In genomic region chr7:128919881-128920789, GRCh38 we compare ENCODE assay signal across 14 cellular contexts. TPM values are rescaled to one million over a fixed set of nuclear protein-coding genes. Genes with fewer than 3 reads are reported as not detected.
DNase-seq lines count a peak whose midpoint lies in the region; ATAC-seq, FAIRE-seq and TF ChIP-seq lines count a peak whose summit lies in the region.
"Had no signal": no experiment of that assay in that cellular context is flagged by ENCODE, and none has a peak within 500 bp of the region (broad histone marks: within the 10 kb centered on the region; RNA-seq: fewer than 3 reads in every experiment).

No MANE protein-coding gene starts in this region.

- no peak overlapping the region for H3K27ac ChIP-seq in BLaER1 treated with 17β-estradiol and CSF1 and Interleukin-3, amounts not matched to agents 10 nM and 100 nM
- H3K27ac ChIP-seq in body of pancreas = no peak overlapping the region
- H3K27ac ChIP-seq in esophagus squamous epithelium = no peak overlapping the region
- H3K27ac ChIP-seq: epithelial cell of prostate, heart left ventricle, left lung had no signal

- H3K4me1 Mint-ChIP-seq in natural killer cell treated with Interleukin-12 subunit alpha and Interleukin-12 subunit beta and Interleukin-15 and Interleukin-18, amount 100 ng/mL, for 72 hours (ENCODE audit: low read depth in 2 of 2) = peaks cover 5% of the 10 kb centered on the region in 2 donors

- H3K9me3 ChIP-seq in BLaER1 treated with 17β-estradiol and CSF1 and Interleukin-3, amounts not matched to agents 10 nM and 100 nM (replicated peaks in 1 of 11) = no peaks in the 10 kb centered on the region
- no peaks in the 10 kb centered on the region for H3K9me3 ChIP-seq in body of pancreas
- H3K9me3 ChIP-seq in esophagus squamous epithelium = no peaks in the 10 kb centered on the region
- H3K9me3 ChIP-seq: heart left ventricle, left lung had no signal

- intact Hi-C loops in body of pancreas (cut with DNase I) (no loop called here), esophagus squamous epithelium (cut with DNase I) (no loop called here)

- H3K27me3 Mint-ChIP-seq in natural killer cell treated with Interleukin-12 subunit alpha and Interleukin-12 subunit beta and Interleukin-15 and Interleukin-18, amount 100 ng/mL, for 72 hours = peaks cover 35 to 38% of the 10 kb centered on the region in 2 donors

- H3K4me3 ChIP-seq in BLaER1 treated with 17β-estradiol and CSF1 and Interleukin-3, amounts not matched to agents 10 nM and 100 nM = no peak overlapping the region
- no peak overlapping the region for H3K4me3 ChIP-seq in body of pancreas
- H3K4me3 ChIP-seq in esophagus squamous epithelium = no peak overlapping the region
- H3K4me3 ChIP-seq: heart left ventricle, left lung had no signal

- H3K36me3 ChIP-seq in BLaER1 treated with 17β-estradiol and CSF1 and Interleukin-3, amounts not matched to agents 10 nM and 100 nM = no peaks in the 10 kb centered on the region
- H3K36me3 ChIP-seq in body of pancreas (replicated peaks in 1 of 2; ENCODE audit: insufficient read depth in 1 of 2, low read depth in 2 of 2) (no peaks in the 10 kb centered on the region), esophagus squamous epithelium (no peaks in the 10 kb centered on the region)
- H3K36me3 ChIP-seq: heart left ventricle, left lung had no signal

- peak; percentile 26 for FAIRE-seq in GM12891 (lab: Jason Lieb, UNC)

- H3K4me1 ChIP-seq in BLaER1 treated with 17β-estradiol and CSF1 and Interleukin-3, amounts not matched to agents 10 nM and 100 nM = peaks cover 4 to 35% (median 29%) of the 10 kb centered on the region in 10 experiments; a peak in 17 of 20 replicates
- peaks cover 6% of the 10 kb centered on the region for H3K4me1 ChIP-seq in body of pancreas
- H3K4me1 ChIP-seq in esophagus squamous epithelium = peaks cover 7 to 16% (median 10%) of the 10 kb centered on the region in 3 donors

- TF ChIP-seq POLR2A in GM12891 (IDR thresholded peaks at IDR 0.05; ENCODE audit: low read depth, low read length) (no peak), body of pancreas (IDR thresholded peaks at IDR 0.05) (no peak), esophagus squamous epithelium (IDR thresholded peaks at IDR 0.05) (no peak)

- no peak for DNase-seq in GM12891 (ENCODE audit: insufficient read length, low spot score)
- no peak for DNase-seq in body of pancreas
- DNase-seq in natural killer cell treated with Interleukin-12 subunit alpha and Interleukin-12 subunit beta and Interleukin-15 and Interleukin-18, amount 100 ng/mL, for 72 hours (ENCODE audit: low spot score) = peak; percentile 56
- no peak for DNase-seq in ureter (ENCODE audit: low spot score)
- no peak for DNase-seq in esophagus squamous epithelium (lab: John Stamatoyannopoulos, UW)
- DNase-seq: activated naive CD4-positive, alpha-beta T cell treated with anti-CD3 and anti-CD28 coated beads, Interleukin-2, amount 50 U/mL, for 16 hours; central memory CD4-positive, alpha-beta T cell; left lung; NCI-H510A treated with DMSO at 0.1 percent for 48 hours had no signal

- WGBS in body of pancreas, 2 donors = 57 to 64% methylated on average over 14 of the region's 14 CpGs
- WGBS in esophagus squamous epithelium, 2 donors = 64 to 65% methylated on average over 14 of the region's 14 CpGs

- peak overlapping the region in 7 of 11 experiments; percentile 4 to 38 (median 21); a peak in 9 of 22 replicates for H3K4me2 ChIP-seq in BLaER1 treated with 17β-estradiol and CSF1 and Interleukin-3, amounts not matched to agents 10 nM and 100 nM

- TF ChIP-seq CTCF in body of pancreas (IDR thresholded peaks at IDR 0.05) = no peak
- TF ChIP-seq CTCF in esophagus squamous epithelium (IDR thresholded peaks at IDR 0.05) = no peak

- H3K27me3 ChIP-seq in BLaER1 treated with 17β-estradiol and CSF1 and Interleukin-3, amounts not matched to agents 10 nM and 100 nM = peaks cover 21 to 52% (median 30%) of the 10 kb centered on the region in 11 experiments
- H3K27me3 ChIP-seq in body of pancreas (no peaks in the 10 kb centered on the region), esophagus squamous epithelium (peaks cover 0 to 78% (median 2%) of the 10 kb centered on the region in 4 donors)

- no peak overlapping the region for H3K9ac ChIP-seq in BLaER1 treated with 17β-estradiol and CSF1 and Interleukin-3, amounts not matched to agents 10 nM and 100 nM

- H3K9me3 Mint-ChIP-seq in natural killer cell treated with Interleukin-12 subunit alpha and Interleukin-12 subunit beta and Interleukin-15 and Interleukin-18, amount 100 ng/mL, for 72 hours = no peaks in the 10 kb centered on the region
- H3K9me3 Mint-ChIP-seq: naive thymus-derived CD8-positive, alpha-beta T cell had no signal

- no peak overlapping the region for H3K4me3 Mint-ChIP-seq in natural killer cell treated with Interleukin-12 subunit alpha and Interleukin-12 subunit beta and Interleukin-15 and Interleukin-18, amount 100 ng/mL, for 72 hours
- H3K4me3 Mint-ChIP-seq: naive thymus-derived CD8-positive, alpha-beta T cell had no signal

- no peak overlapping the region for H3K27ac Mint-ChIP-seq in natural killer cell treated with Interleukin-12 subunit alpha and Interleukin-12 subunit beta and Interleukin-15 and Interleukin-18, amount 100 ng/mL, for 72 hours

- peak; percentile 45 for ATAC-seq in body of pancreas
- no peak for ATAC-seq in natural killer cell treated with Interleukin-12 subunit alpha and Interleukin-12 subunit beta and Interleukin-15 and Interleukin-18, amount 100 ng/mL, for 72 hours
- ATAC-seq in GM18868 (IDR thresholded peaks at IDR 0.05; ENCODE audit: unreplicated experiment) = no peak
- ATAC-seq: heart left ventricle; naive thymus-derived CD8-positive, alpha-beta T cell had no signal

- H4K20me1 ChIP-seq in BLaER1 treated with 17β-estradiol and CSF1 and Interleukin-3, amounts not matched to agents 10 nM and 100 nM = no peaks in the 10 kb centered on the region; a peak in 3 of 22 replicates

- no peaks in the 10 kb centered on the region for H3K36me3 Mint-ChIP-seq in natural killer cell treated with Interleukin-12 subunit alpha and Interleukin-12 subunit beta and Interleukin-15 and Interleukin-18, amount 100 ng/mL, for 72 hours
- H3K36me3 Mint-ChIP-seq: naive thymus-derived CD8-positive, alpha-beta T cell had no signal

TF ChIP-seq in GM12891, 5 proteins besides CTCF, POLR2A, EP300 and RAD21:
- TF ChIP-seq PAX5 (IDR thresholded peaks at IDR 0.05; ENCODE audit: insufficient read depth, low read length, severe bottlenecking) = no peak
- TF ChIP-seq TAF1 (IDR thresholded peaks at IDR 0.05; ENCODE audit: low read depth, low read length) = no peak
- no peak for TF ChIP-seq SPI1 (IDR thresholded peaks at IDR 0.05; ENCODE audit: low read depth, low read length)
- no peak for TF ChIP-seq POU2F2 (IDR thresholded peaks at IDR 0.05; ENCODE audit: low read depth, low read length)
- no peak for TF ChIP-seq POLR2AphosphoS5 (IDR thresholded peaks at IDR 0.05; ENCODE audit: low read depth, low read length)

RNA-seq across cellular contexts. Expression of gene KCP, which starts 9.6 kb away (rescaled TPM):
- 1.3 TPM for polyA plus RNA-seq in GM12891 (2012; ENCODE audit: low read depth, missing spikeins)
- under 1 TPM in 1 of 2 donors, not detected in 1; 0.33 TPM for total RNA-seq in body of pancreas
- total RNA-seq in natural killer cell treated with Interleukin-12 subunit alpha and Interleukin-12 subunit beta and Interleukin-15 and Interleukin-18, amount 100 ng/mL, for 72 hours = 1 to 10 TPM in 1 of 2 donors, under 1 TPM in 1; 0.17 to 1.1 TPM
- 14.5 TPM for total RNA-seq in ureter
- total RNA-seq in esophagus squamous epithelium = 1 to 10 TPM in 2 of 4 donors, under 1 TPM in 2; 0.47 to 1.5 (median 0.87) TPM
- polyA plus RNA-seq: naive thymus-derived CD8-positive, alpha-beta T cell had no signal

RNA-seq across cellular contexts. Expression of gene IRF5, which starts 17.6 kb away (rescaled TPM):
- 66.9 TPM for polyA plus RNA-seq in GM12891 (2012; ENCODE audit: low read depth, missing spikeins)
- total RNA-seq in body of pancreas (10 to 100 TPM in 1 of 2 donors, 1 to 10 TPM in 1; 4.9 to 15.3 TPM), ureter (32.0 TPM), esophagus squamous epithelium (10 to 100 TPM; 12.2 to 20.5 (median 16.9) TPM)
- total RNA-seq in natural killer cell treated with Interleukin-12 subunit alpha and Interleukin-12 subunit beta and Interleukin-15 and Interleukin-18, amount 100 ng/mL, for 72 hours = 10 to 100 TPM; 26.5 to 43.4 TPM

RNA-seq across cellular contexts. Expression of gene ATP6V1F, which starts 57.5 kb away (rescaled TPM):
- 253 TPM for polyA plus RNA-seq in GM12891 (2012; ENCODE audit: low read depth, missing spikeins)
- total RNA-seq in body of pancreas (10 to 100 TPM; 36.3 to 45.8 TPM), ureter (133 TPM), esophagus squamous epithelium (100 to 1,000 TPM; 103 to 148 (median 130) TPM)
- total RNA-seq in natural killer cell treated with Interleukin-12 subunit alpha and Interleukin-12 subunit beta and Interleukin-15 and Interleukin-18, amount 100 ng/mL, for 72 hours = 100 to 1,000 TPM; 115 to 145 TPM
